ENCODE assay signal across 8 cellular contexts in genomic region chr9:93028448-93029006, GRCh38. TPM values are rescaled to one million over a fixed set of nuclear protein-coding genes. Genes with fewer than 3 reads are reported as not detected.
DNase-seq lines count a peak whose midpoint lies in the region; ATAC-seq and TF ChIP-seq lines count a peak whose summit lies in the region.

No MANE protein-coding gene starts in this region.

- H3K79me2 ChIP-seq in osteoblast (ENCODE audit: insufficient read depth, low read length), result no peaks in the 10 kb centered on the region

- no peak for ATAC-seq in GM21515 (IDR thresholded peaks at IDR 0.05; ENCODE audit: unreplicated experiment)

- TF ChIP-seq POLR2A in breast epithelium (IDR thresholded peaks at IDR 0.05), result no peak

- H3K27me3 ChIP-seq in osteoblast (ENCODE audit: insufficient read depth, low read length) (no peaks in the 10 kb centered on the region), breast epithelium (no peaks in the 10 kb centered on the region)

- no peaks in the 10 kb centered on the region for H4K20me1 ChIP-seq in osteoblast (ENCODE audit: insufficient read depth, low read length)

- no peak overlapping the region for H3K4me2 ChIP-seq in osteoblast (ENCODE audit: insufficient read depth, low read length)

- no peaks in the 10 kb centered on the region for H3K9me3 ChIP-seq in osteoblast (ENCODE audit: low read depth, low read length)
- no peaks in the 10 kb centered on the region for H3K9me3 ChIP-seq in breast epithelium

- DNase-seq in COR-L47 (lab: John Stamatoyannopoulos, UW) (peak; percentile 11), NCI-H1436 treated with DMSO at 0.1 percent for 48 hours (lab: John Stamatoyannopoulos, UW) (peak; percentile 72), activated T-cell treated with anti-CD3 and anti-CD28 coated beads for 4 hours (peak; percentile 33), osteoblast (ENCODE audit: insufficient read length, low spot score, missing footprints) (peak; percentile 79), breast epithelium (ENCODE audit: low spot score in 2 of 2) (no peak), cerebellum (ENCODE audit: low spot score) (no peak), NCI-H1105 treated with DMSO at 0.1 percent for 48 hours (lab: John Stamatoyannopoulos, UW) (no peak)

- TF ChIP-seq CTCF in osteoblast (IDR thresholded peaks at IDR 0.05; ENCODE audit: extremely low read depth, low read depth, low read length), result no peak
- no peak for TF ChIP-seq CTCF in breast epithelium (IDR thresholded peaks at IDR 0.05)

- H3K4me1 ChIP-seq in osteoblast (ENCODE audit: insufficient read depth, low read length) (no peaks in the 10 kb centered on the region), breast epithelium (no peaks in the 10 kb centered on the region)

- intact Hi-C loops in breast epithelium (cut with DNase I; ENCODE audit: low total_unique reads), result no loop called here

- no peaks in the 10 kb centered on the region for H3K36me3 ChIP-seq in osteoblast (ENCODE audit: insufficient read depth, low read length)
- no peaks in the 10 kb centered on the region for H3K36me3 ChIP-seq in breast epithelium

- no peak overlapping the region for H3K27ac ChIP-seq in osteoblast (ENCODE audit: low read depth, low read length)
- no peak overlapping the region for H3K27ac ChIP-seq in breast epithelium

- H3K4me3 ChIP-seq in osteoblast (ENCODE audit: insufficient read depth, low read length) (no peak overlapping the region), breast epithelium (no peak overlapping the region)

- no peak overlapping the region for H2AFZ ChIP-seq in osteoblast (ENCODE audit: low read length)

RNA-seq across cellular contexts. Expression of gene SUSD3, which starts 30.0 kb away (rescaled TPM):
- total RNA-seq in osteoblast (0.36 and 0.88 TPM in 2 replicates), breast epithelium (10 to 100 TPM in 2 of 3 donors, 1 to 10 TPM in 1; 1.3 to 52.4 (median 45.9) TPM), cerebellum (0.45 TPM)

Comparison
In these comparisons a context has a peak if more than half of its experiments do, and no peak if none do; other contexts are left out.
1. DNase-seq: peak in COR-L47 (single experiment), NCI-H1436 treated with DMSO at 0.1 percent for 48 hours (single experiment), activated T-cell treated with anti-CD3 and anti-CD28 coated beads for 4 hours (single experiment) and osteoblast (single experiment); none in breast epithelium (0 of 2), cerebellum (single experiment) and NCI-H1105 treated with DMSO at 0.1 percent for 48 hours (single experiment).